In the genomic region with DNA sequence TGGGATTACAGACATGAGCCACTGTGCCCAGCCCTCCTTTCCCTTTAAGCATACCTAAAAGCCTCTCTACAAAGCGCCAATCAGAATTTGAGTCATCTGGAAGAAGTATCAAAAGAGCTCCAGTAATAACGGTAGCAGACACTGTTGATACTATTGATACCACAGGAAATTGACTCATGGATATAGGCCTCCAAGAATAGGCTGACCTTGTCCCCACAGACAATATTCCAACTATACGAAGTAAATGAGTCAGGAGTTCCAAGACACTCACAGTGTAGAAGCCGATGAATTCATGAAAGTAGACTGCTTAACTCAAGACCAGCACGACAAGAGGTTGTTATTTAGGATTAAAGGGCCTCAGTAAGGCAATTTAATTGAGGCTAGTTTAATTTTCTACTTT, we compare ENCODE assay signal across 9 cellular contexts. TPM values are rescaled to one million over a fixed set of nuclear protein-coding genes. Genes with fewer than 3 reads are reported as not detected.
"Had no signal": no experiment of that assay in that cellular context is flagged by ENCODE, and none has a peak within 500 bp of the region (broad histone marks: within the 10 kb centered on the region; RNA-seq: fewer than 3 reads in every experiment).

No MANE protein-coding gene starts in this region.

RNA-seq across cellular contexts. Expression of a gene that starts 29.4 kb away (rescaled TPM):
- total RNA-seq: HT-29, LHCN-M2, MCF 10A, OCI-LY7, PC-9, Peyer's patch, Right ventricle myocardium superior, RPMI7951, SJSA1 had no signal
